1 cellular context compared by ENCODE assay signal in genomic region chr1:15146971-15147376, GRCh38.
TF ChIP-seq lines count a peak whose summit lies in the region.

No MANE protein-coding gene starts in this region.

TF ChIP-seq in GM12878, 131 proteins besides CTCF, POLR2A, EP300 and RAD21 (continued from another document):
- no peak for TF ChIP-seq ATF2 (IDR thresholded peaks at IDR 0.05; ENCODE audit: low read length)
- TF ChIP-seq STAT1 (conservative IDR thresholded peaks at IDR 0.05): no peak
TF ChIP-seq in GM12878: peak in this region for 0.
